Comparison of ENCODE assay signal across 1 cellular context in genomic region chr1:50976890-50977574, GRCh38.
TF ChIP-seq lines count a peak whose summit lies in the region.

No MANE protein-coding gene starts in this region.

TF ChIP-seq in HEK293, 187 proteins besides CTCF, POLR2A, EP300 and RAD21 (continued from another document):
- no peak for TF ChIP-seq ZNF280D (tag by site-specific recombination; IDR thresholded peaks at IDR 0.05)
- TF ChIP-seq MZF1 (tag by site-specific recombination; IDR thresholded peaks at IDR 0.05; ENCODE audit: borderline replicate concordance) = no peak
- no peak for TF ChIP-seq ZNF114 (tag by site-specific recombination; IDR thresholded peaks at IDR 0.05)
- 0 out of 2 replicates have a peak, but pooled peaks have one; percentile 35 for TF ChIP-seq TCF7L2 (IDR thresholded peaks at IDR 0.05; ENCODE audit: borderline replicate concordance, low read depth, low read length)
- TF ChIP-seq ZNF843 (tag by site-specific recombination; IDR thresholded peaks at IDR 0.05) = no peak
- TF ChIP-seq RBAK (tag by site-specific recombination; IDR thresholded peaks at IDR 0.05) = no peak
- no peak for TF ChIP-seq SP7 (tag by site-specific recombination; IDR thresholded peaks at IDR 0.05)
- TF ChIP-seq HOXA7 (CRISPR knock-in tag; IDR thresholded peaks at IDR 0.05; ENCODE audit: borderline replicate concordance) = no peak
- peak; percentile 73; the same call in 1 of the 2 replicates for TF ChIP-seq PATZ1 (tag by site-specific recombination; IDR thresholded peaks at IDR 0.05)
- no peak for TF ChIP-seq ZNF555 (tag by site-specific recombination; conservative IDR thresholded peaks at IDR 0.05)
- no peak for TF ChIP-seq ZSCAN5A (tag by site-specific recombination; IDR thresholded peaks at IDR 0.05)
- TF ChIP-seq ZNF16 (tag by site-specific recombination; IDR thresholded peaks at IDR 0.05; ENCODE audit: low read depth) = no peak
- TF ChIP-seq SP3 (tag by site-specific recombination; IDR thresholded peaks at IDR 0.05) = no peak; the same call in 1 of the 2 replicates
- no peak for TF ChIP-seq ZNF76 (tag by site-specific recombination; IDR thresholded peaks at IDR 0.05; ENCODE audit: borderline replicate concordance, low read depth)
- peak; percentile 97 for TF ChIP-seq ZBTB6 (tag by site-specific recombination; IDR thresholded peaks at IDR 0.05)
- TF ChIP-seq ZFP3 (tag by site-specific recombination; IDR thresholded peaks at IDR 0.05; ENCODE audit: low read depth) = peak; percentile 55; the same call in 1 of the 2 replicates
- TF ChIP-seq ZNF184 (tag by site-specific recombination; IDR thresholded peaks at IDR 0.05) = no peak
- TF ChIP-seq KLF10 (tag by site-specific recombination; IDR thresholded peaks at IDR 0.05) = no peak
- TF ChIP-seq ZNF133 (tag by site-specific recombination; IDR thresholded peaks at IDR 0.05) = no peak
- TF ChIP-seq ZNF335 (tag by site-specific recombination; conservative IDR thresholded peaks at IDR 0.05) = peak; percentile 47
- TF ChIP-seq PRDM6 (tag by site-specific recombination; IDR thresholded peaks at IDR 0.05) = peak; percentile 57; the same call in 1 of the 2 replicates
- TF ChIP-seq ZFHX2 (tag by site-specific recombination; conservative IDR thresholded peaks at IDR 0.05) = no peak
- TF ChIP-seq ZNF341 (tag by site-specific recombination; IDR thresholded peaks at IDR 0.05; ENCODE audit: low read depth) = no peak; the same call in 1 of the 2 replicates
- TF ChIP-seq PRDM4 (tag by site-specific recombination; IDR thresholded peaks at IDR 0.05) = peak; percentile 41; the same call in 1 of the 2 replicates
- TF ChIP-seq ZNF24 (tag by site-specific recombination; IDR thresholded peaks at IDR 0.05) = no peak
- TF ChIP-seq ZNF140 (tag by site-specific recombination; IDR thresholded peaks at IDR 0.05) = no peak
- TF ChIP-seq ZNF548 (tag by site-specific recombination; IDR thresholded peaks at IDR 0.05) = no peak
- TF ChIP-seq AEBP2 (tag by site-specific recombination; IDR thresholded peaks at IDR 0.05; ENCODE audit: borderline replicate concordance) = no peak
- no peak for TF ChIP-seq GLIS1 (tag by site-specific recombination; IDR thresholded peaks at IDR 0.05)
- no peak for TF ChIP-seq SCRT1 (tag by site-specific recombination; IDR thresholded peaks at IDR 0.05; ENCODE audit: borderline replicate concordance)
- no peak for TF ChIP-seq ZNF544 (tag by site-specific recombination; IDR thresholded peaks at IDR 0.05)
- no peak for TF ChIP-seq ZNF169 (tag by site-specific recombination; IDR thresholded peaks at IDR 0.05)
- peak; percentile 32; the same call in 1 of the 2 replicates for TF ChIP-seq KLF8 (tag by site-specific recombination; IDR thresholded peaks at IDR 0.05)
- TF ChIP-seq ZSCAN18 (tag by site-specific recombination; IDR thresholded peaks at IDR 0.05) = no peak
